23 cellular contexts compared by ENCODE assay signal in the genomic region with DNA sequence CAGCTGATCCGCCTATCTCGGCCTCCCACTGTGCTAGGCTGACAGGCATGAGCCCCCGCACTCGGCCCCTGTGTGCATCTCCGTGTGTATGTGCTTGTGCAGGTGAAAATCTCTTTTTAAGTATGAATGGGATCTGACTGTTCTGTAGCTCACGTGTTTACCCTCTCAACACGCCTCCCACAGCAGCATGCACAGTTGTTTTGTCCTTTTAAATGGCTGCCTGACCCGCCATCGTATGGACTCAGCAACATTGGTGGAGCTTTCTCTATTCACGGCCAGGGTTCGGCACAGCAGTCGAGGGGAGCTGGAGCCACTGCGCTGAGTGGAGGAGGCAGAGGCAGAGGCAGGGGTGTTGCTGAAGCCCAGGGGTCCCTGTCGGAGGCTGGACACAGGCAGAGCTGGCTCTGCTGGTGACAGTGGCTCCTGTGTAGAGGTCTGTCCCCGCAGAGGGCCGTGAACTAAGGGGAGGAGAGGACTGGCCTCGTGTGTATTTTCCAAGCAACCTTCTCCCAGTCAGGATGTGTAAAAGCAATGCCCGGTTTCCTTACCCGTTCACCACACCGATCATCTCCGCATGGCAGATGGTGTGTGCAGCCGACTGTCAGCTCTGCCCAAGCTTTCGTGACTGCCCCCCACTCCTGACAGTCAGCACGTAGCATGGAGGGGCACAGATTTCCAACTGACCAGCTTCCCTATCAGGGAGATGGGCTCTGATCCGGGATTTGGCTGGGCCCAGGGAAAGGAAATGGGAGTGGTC. TPM values are rescaled to one million over a fixed set of nuclear protein-coding genes. Genes with fewer than 3 reads are reported as not detected.
DNase-seq lines count a peak whose midpoint lies in the region; ATAC-seq and TF ChIP-seq lines count a peak whose summit lies in the region.
"Had no signal": no experiment of that assay in that cellular context is flagged by ENCODE, and none has a peak within 500 bp of the region (broad histone marks: within the 10 kb centered on the region; RNA-seq: fewer than 3 reads in every experiment).

No MANE protein-coding gene starts in this region.

- no peak overlapping the region for H2BK12ac ChIP-seq in neuronal stem cell (ENCODE audit: low read length)

- no peak overlapping the region for H3K14ac ChIP-seq in neuronal stem cell (ENCODE audit: low read length)

- CTCF ChIA-PET in activated naive CD4-positive, alpha-beta T cell treated with anti-CD3 and anti-CD28 coated beads, Interleukin-2, amount 10 ng/mL, durations not matched to agents 7 days and 5 days (lab: Charles Lee): interaction anchor here (1.1 to 2.2 kb wide), 2 partner anchors 40 to 238 kb away, joined by 3 to 5 read pairs; no protein-coding TSS in a partner anchor

- no peaks in the 10 kb centered on the region for H3K79me1 ChIP-seq in neuronal stem cell (ENCODE audit: low read depth, low read length)

- H3K4ac ChIP-seq in neuronal stem cell (ENCODE audit: low read length): no peak overlapping the region

- DNase-seq in heart left ventricle (peak in 4 of 5 donors; percentile 2 to 45 (median 10)), Right ventricle myocardium inferior (ENCODE audit: missing footprints) (no peak), chondrocyte (ENCODE audit: low spot score) (peak; percentile 60), neuronal stem cell (ENCODE audit: low spot score) (no peak), aorta (peak; percentile 25 to 55), midbrain (lab: John Stamatoyannopoulos, UW) (no peak)
- DNase-seq in activated naive CD4-positive, alpha-beta T cell treated with anti-CD3 and anti-CD28 coated beads, Interleukin-2, amount 10 ng/mL, durations not matched to agents 7 days and 5 days: no peak
- DNase-seq: activated CD4-positive, alpha-beta T cell treated with anti-CD3 and anti-CD28 coated beads, Interleukin-2, amount 50 U/mL, for 48 hours; activated T-cell treated with anti-CD3 and anti-CD28 coated beads, Interleukin-2, amount 50 U/mL, for 72 hours; DMS153; foreskin keratinocyte; naive B cell; NCI-H524 treated with DMSO at 0.1 percent for 48 hours; stimulated activated CD4-positive, alpha-beta T cell treated with anti-CD3 and anti-CD28 coated beads, Interleukin-15, amount 100 ng/mL, for 24 hours; stimulated activated CD8-positive, alpha-beta memory T cell treated with anti-CD3 and anti-CD28 coated beads, Interleukin-4, amount 100 ng/mL, for 48 hours had no signal

- peak overlapping the region; percentile 26 for H2BK15ac ChIP-seq in neuronal stem cell (ENCODE audit: low read length)

- H3K27ac ChIP-seq in heart left ventricle (no peak overlapping the region), neuronal stem cell (replicated peaks; ENCODE audit: low read length) (no peak overlapping the region), aorta (ENCODE audit: low read depth in 1 of 2, low read length in 2 of 2) (no peak overlapping the region)
- H3K27ac ChIP-seq: foreskin keratinocyte, uterus had no signal

- TF ChIP-seq CTCF in heart left ventricle (IDR thresholded peaks at IDR 0.05) (no peak), chondrocyte (IDR thresholded peaks at IDR 0.05) (no peak)

- no peak overlapping the region for H3K18ac ChIP-seq in neuronal stem cell (ENCODE audit: low read length)

- H2AFZ ChIP-seq in neuronal stem cell (ENCODE audit: low read length): peak overlapping the region; percentile 61

- H2AK5ac ChIP-seq in neuronal stem cell (ENCODE audit: low read depth, low read length): peak overlapping the region; percentile 18

- no peak overlapping the region for H3K27ac Mint-ChIP-seq in chondrocyte (ENCODE audit: unreplicated experiment)
- H3K27ac Mint-ChIP-seq in activated naive CD4-positive, alpha-beta T cell treated with anti-CD3 and anti-CD28 coated beads, Interleukin-2, amount 10 ng/mL, durations not matched to agents 7 days and 5 days: no peak overlapping the region
- H3K27ac Mint-ChIP-seq: activated naive CD4-positive, alpha-beta T cell treated with anti-CD3 and anti-CD28 coated beads, Interleukin-2, amount 50 U/mL, for 72 hours; activated T-cell treated with anti-CD3 and anti-CD28 coated beads, Interleukin-2, amount 50 U/mL, for 72 hours; GM23338; IgD-negative memory B cell; memory B cell; WTC11 had no signal

- H3K36me3 Mint-ChIP-seq in chondrocyte (ENCODE audit: low read depth): no peaks in the 10 kb centered on the region
- H3K36me3 Mint-ChIP-seq in activated naive CD4-positive, alpha-beta T cell treated with anti-CD3 and anti-CD28 coated beads, Interleukin-2, amount 10 ng/mL, durations not matched to agents 7 days and 5 days: no peaks in the 10 kb centered on the region

- H3K4me1 ChIP-seq in heart left ventricle (no peaks in the 10 kb centered on the region), neuronal stem cell (ENCODE audit: control insufficient read depth in 2 of 2, insufficient read depth in 1 of 2, low read depth in 1 of 2, low read length in 2 of 2) (peaks cover 0 to 8% of the 10 kb centered on the region in 2 donors), aorta (ENCODE audit: control insufficient read depth in 1 of 2, insufficient read depth in 2 of 2, low read length in 2 of 2) (no peaks in the 10 kb centered on the region)
- H3K4me1 ChIP-seq: foreskin keratinocyte, uterus had no signal

- H3K4me3 ChIP-seq in heart left ventricle (no peak overlapping the region), neuronal stem cell (ENCODE audit: low read length in 2 of 2) (no peak overlapping the region), aorta (ENCODE audit: low read length in 2 of 2) (no peak overlapping the region)
- H3K4me3 ChIP-seq: GM23338, uterus had no signal

- peaks cover 19% of the 10 kb centered on the region for H3K27me3 Mint-ChIP-seq in chondrocyte (ENCODE audit: low read depth)
- peaks cover 23% of the 10 kb centered on the region for H3K27me3 Mint-ChIP-seq in activated naive CD4-positive, alpha-beta T cell treated with anti-CD3 and anti-CD28 coated beads, Interleukin-2, amount 10 ng/mL, durations not matched to agents 7 days and 5 days

- H3K27me3 ChIP-seq in heart left ventricle (peaks cover 0 to 42% (median 0%) of the 10 kb centered on the region in 9 donors), neuronal stem cell (ENCODE audit: control insufficient read depth in 3 of 3, insufficient read depth in 3 of 3, low read depth in 1 of 3, low read length in 3 of 3) (no peaks in the 10 kb centered on the region), aorta (ENCODE audit: control insufficient read depth in 1 of 2, insufficient read depth in 2 of 2, low read length in 1 of 2) (no peaks in the 10 kb centered on the region)
- H3K27me3 ChIP-seq: uterus had no signal

- peaks cover 7% of the 10 kb centered on the region for H3K9me3 Mint-ChIP-seq in chondrocyte (ENCODE audit: low read depth)
- H3K9me3 Mint-ChIP-seq in activated naive CD4-positive, alpha-beta T cell treated with anti-CD3 and anti-CD28 coated beads, Interleukin-2, amount 10 ng/mL, durations not matched to agents 7 days and 5 days: peaks cover 7% of the 10 kb centered on the region

- H3K9me3 ChIP-seq in heart left ventricle (peaks cover 0 to 5% (median 0%) of the 10 kb centered on the region in 12 donors), neuronal stem cell (replicated peaks in 1 of 2; ENCODE audit: control insufficient read depth in 2 of 2, insufficient read depth in 1 of 2, low read depth in 1 of 2, low read length in 2 of 2) (peaks cover 7 to 10% of the 10 kb centered on the region in 2 donors), aorta (ENCODE audit: control insufficient read depth, low read length) (no peaks in the 10 kb centered on the region)
- H3K9me3 ChIP-seq: uterus had no signal

- H3K36me3 ChIP-seq in heart left ventricle: no peaks in the 10 kb centered on the region
- H3K36me3 ChIP-seq in neuronal stem cell (replicated peaks in 1 of 2; ENCODE audit: control insufficient read depth in 2 of 2, insufficient read depth in 2 of 2, low read length in 2 of 2): no peaks in the 10 kb centered on the region
- no peaks in the 10 kb centered on the region for H3K36me3 ChIP-seq in aorta (ENCODE audit: control insufficient read depth in 1 of 2, insufficient read depth in 2 of 2, low read length in 1 of 2)
- H3K36me3 ChIP-seq: uterus had no signal

- H3K23ac ChIP-seq in neuronal stem cell (ENCODE audit: low read depth, low read length, poor library complexity): no peak overlapping the region

- peaks cover 2% of the 10 kb centered on the region for H3K4me1 Mint-ChIP-seq in chondrocyte (ENCODE audit: low read depth)
- H3K4me1 Mint-ChIP-seq in activated naive CD4-positive, alpha-beta T cell treated with anti-CD3 and anti-CD28 coated beads, Interleukin-2, amount 10 ng/mL, durations not matched to agents 7 days and 5 days: no peaks in the 10 kb centered on the region
- H3K4me1 Mint-ChIP-seq: memory B cell had no signal

- no peak overlapping the region for H4K91ac ChIP-seq in neuronal stem cell (ENCODE audit: low read depth, low read length, poor library complexity)

- no peak for ATAC-seq in heart left ventricle
- no peak for ATAC-seq in Right ventricle myocardium inferior
- ATAC-seq in aorta (ENCODE audit: low FRiP score): no peak
- no peak for ATAC-seq in HG03521 (IDR thresholded peaks at IDR 0.05; ENCODE audit: unreplicated experiment)
- ATAC-seq: activated naive CD4-positive, alpha-beta T cell treated with anti-CD3 and anti-CD28 coated beads, Interleukin-2, amount 50 U/mL, for 72 hours; activated T-cell treated with anti-CD3 and anti-CD28 coated beads, Interleukin-2, amount 50 U/mL, for 72 hours; foreskin keratinocyte; right cardiac atrium had no signal

- no peak overlapping the region for H3K4me2 ChIP-seq in neuronal stem cell (ENCODE audit: insufficient read depth, low read length, poor library complexity, severe bottlenecking)
- H3K4me2 ChIP-seq: GM23338 had no signal

- no peak overlapping the region for H2BK120ac ChIP-seq in neuronal stem cell (ENCODE audit: low read depth, low read length)

- no peak overlapping the region for H2BK5ac ChIP-seq in neuronal stem cell (ENCODE audit: low read length)

- H3K9ac ChIP-seq in neuronal stem cell (ENCODE audit: low read depth, low read length, poor library complexity): peak overlapping the region; percentile 78

- intact Hi-C loops in heart left ventricle (cut with DNase I): loop anchor here (2.0 to 10.0 kb wide), 7 partner anchors 273 to 1843 kb away; no protein-coding TSS in a partner anchor
- intact Hi-C loops in Right ventricle myocardium inferior (cut with DNase I): loop anchor here (5.0 kb wide), 1 partner anchor 275 kb away; no protein-coding TSS in a partner anchor
- intact Hi-C loops in aorta (cut with DNase I): no loop called here

- no peak overlapping the region for H4K8ac ChIP-seq in neuronal stem cell (ENCODE audit: low read depth, low read length)

- no peak for TF ChIP-seq POLR2A in heart left ventricle (IDR thresholded peaks at IDR 0.05)

- no peak overlapping the region for H3K4me3 Mint-ChIP-seq in chondrocyte (ENCODE audit: unreplicated experiment)
- no peak overlapping the region for H3K4me3 Mint-ChIP-seq in activated naive CD4-positive, alpha-beta T cell treated with anti-CD3 and anti-CD28 coated beads, Interleukin-2, amount 10 ng/mL, durations not matched to agents 7 days and 5 days
- H3K4me3 Mint-ChIP-seq: activated T-cell treated with anti-CD3 and anti-CD28 coated beads, Interleukin-2, amount 50 U/mL, for 72 hours; GM23338; memory B cell; naive B cell; WTC11 had no signal

- 80 to 85% (median 84%) methylated on average over 16 to 25 of the region's 25 CpGs for WGBS in heart left ventricle, 4 donors
- WGBS in neuronal stem cell (ENCODE audit: extremely low coverage in 2 of 2, insufficient read length in 2 of 2, insufficient replicate concordance in 1 of 2), 2 donors: no CpG with 5 or more reads among the region's 25 CpGs
- 83 to 87% methylated on average over 25 of the region's 25 CpGs for WGBS in aorta, 2 donors

RNA-seq across cellular contexts. Expression of gene MRPL36, which starts 37.3 kb away (rescaled TPM):
- 10 to 100 TPM; 45.6 to 77.6 (median 55.3) TPM for total RNA-seq in heart left ventricle
- polyA plus RNA-seq in heart left ventricle: 100 to 1,000 TPM in 1 of 2 donors, 10 to 100 TPM in 1; 88.8 to 107 TPM
- 62.3 TPM for total RNA-seq in Right ventricle myocardium inferior
- 37.4 to 50.8 TPM (median 48.3 TPM) in 3 replicates for total RNA-seq in chondrocyte
- polyA plus RNA-seq in neuronal stem cell (2013, experiment 1 of 2): 54.5 TPM
- polyA plus RNA-seq in neuronal stem cell (2013, experiment 2 of 2): 56.1 TPM
- total RNA-seq in aorta: 10 to 100 TPM; 25.1 to 28.5 TPM
- 10 to 100 TPM; 49.5 to 62.2 TPM for polyA plus RNA-seq in aorta

RNA-seq across cellular contexts. Expression of gene NDUFS6, which starts 38.9 kb away (rescaled TPM):
- total RNA-seq in heart left ventricle (100 to 1,000 TPM in 3 of 9 donors, 10 to 100 TPM in 6; 55.9 to 245 (median 87.1) TPM), Right ventricle myocardium inferior (134 TPM), chondrocyte (23.7 to 31.3 TPM (median 25.7 TPM) in 3 replicates), aorta (10 to 100 TPM; 16.7 to 24.2 TPM)
- polyA plus RNA-seq in heart left ventricle (100 to 1,000 TPM; 147 to 311 TPM), aorta (10 to 100 TPM; 46.6 to 64.9 TPM)
- polyA plus RNA-seq in neuronal stem cell (2013, experiment 1 of 2): 149 TPM
- 147 TPM for polyA plus RNA-seq in neuronal stem cell (2013, experiment 2 of 2)

Comparison
In these comparisons a context has a peak if more than half of its experiments do, and no peak if none do; other contexts are left out.
1. DNase-seq: peak in heart left ventricle (4 of 5), chondrocyte (single experiment) and aorta (2 of 2); none in Right ventricle myocardium inferior (single experiment), neuronal stem cell (single experiment), activated naive CD4-positive, alpha-beta T cell treated with anti-CD3 and anti-CD28 coated beads, Interleukin-2, amount 10 ng/mL, durations not matched to agents 7 days and 5 days (single experiment) and midbrain (single experiment).
2. intact Hi-C loops: an anchor here in heart left ventricle (2.0 to 10.0 kb wide) and Right ventricle myocardium inferior (5.0 kb wide); none called in aorta.